8 cellular contexts compared by ENCODE assay signal in genomic region chr16:23557779-23558330, GRCh38. TPM values are rescaled to one million over a fixed set of nuclear protein-coding genes. Genes with fewer than 3 reads are reported as not detected.
DNase-seq lines count a peak whose midpoint lies in the region; ATAC-seq, FAIRE-seq and TF ChIP-seq lines count a peak whose summit lies in the region.

No MANE protein-coding gene starts in this region.

- H3K9ac ChIP-seq in endothelial cell of umbilical vein (replicated peaks; ENCODE audit: extremely low read depth, insufficient read depth, low read length) (peak overlapping the region; percentile 87), mucosa of stomach (ENCODE audit: low read length) (peak overlapping the region; percentile 71)

- POLR2A ChIA-PET in endothelial cell of umbilical vein (lab: Charles Lee): interaction anchor here (0.9 to 1.2 kb wide), 2 partner anchors 17 to 66 kb away, joined by 4 to 5 read pairs; no protein-coding TSS in a partner anchor

- H3K36me3 ChIP-seq in endothelial cell of umbilical vein (ENCODE audit: control insufficient read depth in 2 of 2, extremely low read depth in 1 of 2, insufficient read depth in 2 of 2, low read length in 2 of 2): peaks cover 10 to 12% of the 10 kb centered on the region in 2 experiments
- peaks cover 7% of the 10 kb centered on the region for H3K36me3 ChIP-seq in mucosa of stomach (ENCODE audit: control insufficient read depth, insufficient read depth, low read length)
- H3K36me3 ChIP-seq in upper lobe of left lung: peaks cover 8 to 45% (median 24%) of the 10 kb centered on the region in 4 donors

- H3K79me2 ChIP-seq in endothelial cell of umbilical vein (ENCODE audit: control insufficient read depth, insufficient read depth, low read length): peaks cover 30% of the 10 kb centered on the region

- ATAC-seq in HG03025 (IDR thresholded peaks at IDR 0.05; ENCODE audit: low FRiP score, unreplicated experiment): peak; percentile 2
- ATAC-seq in upper lobe of left lung (ENCODE audit: low FRiP score in 2 of 2): peak in 1 of 2 donors; percentile 41

- H3K9me3 ChIP-seq in endothelial cell of umbilical vein (replicated peaks; ENCODE audit: control insufficient read depth, insufficient read depth, low read length) (no peaks in the 10 kb centered on the region), mucosa of stomach (ENCODE audit: control insufficient read depth, low read length) (no peaks in the 10 kb centered on the region), upper lobe of left lung (no peaks in the 10 kb centered on the region)

- TF ChIP-seq POLR2A in GM12891 (IDR thresholded peaks at IDR 0.05; ENCODE audit: low read depth, low read length) (no peak), endothelial cell of umbilical vein (IDR thresholded peaks at IDR 0.05; ENCODE audit: low read depth, low read length) (no peak), upper lobe of left lung (IDR thresholded peaks at IDR 0.05) (peak in 1 of 4 donors; percentile 33)

- H3K4me3 ChIP-seq in endothelial cell of umbilical vein (replicated peaks in 1 of 3; ENCODE audit: insufficient read depth in 1 of 3, low read depth in 1 of 3, low read length in 3 of 3): peak overlapping the region; percentile 74 to 92 (median 86)
- peak overlapping the region; percentile 48 for H3K4me3 ChIP-seq in mucosa of stomach (ENCODE audit: low read length)
- H3K4me3 ChIP-seq in upper lobe of left lung: peak overlapping the region; percentile 81 to 91 (median 84)

- peak overlapping the region; percentile 83 for H2AFZ ChIP-seq in endothelial cell of umbilical vein (ENCODE audit: low read depth, low read length)

- intact Hi-C loops in endothelial cell of umbilical vein (cut with micrococcal nuclease): loop anchor here (1.0 to 2.0 kb wide), 12 partner anchors 38 to 981 kb away; partner anchors contain the start of genes COG7, DCTN5, GGA2 and NDUFAB1

- H3K9me1 ChIP-seq in endothelial cell of umbilical vein (replicated peaks; ENCODE audit: control insufficient read depth, extremely low read depth, insufficient read depth, low read length): no peaks in the 10 kb centered on the region

- H3K27me3 ChIP-seq in endothelial cell of umbilical vein (ENCODE audit: control insufficient read depth in 2 of 2, insufficient read depth in 2 of 2, low read length in 2 of 2): no peaks in the 10 kb centered on the region
- no peaks in the 10 kb centered on the region for H3K27me3 ChIP-seq in mucosa of stomach (ENCODE audit: control insufficient read depth, insufficient read depth, low read length)
- no peaks in the 10 kb centered on the region for H3K27me3 ChIP-seq in upper lobe of left lung

- CTCF ChIA-PET in endothelial cell of umbilical vein (lab: Charles Lee): interaction anchor here (0.8 to 1.6 kb wide), 14 partner anchors 12 to 170 kb away, joined by 3 to 11 read pairs (median 5); partner anchors contain the start of genes DCTN5 and PALB2

- peak; percentile 20 for DNase-seq in GM12891 (ENCODE audit: insufficient read length, low spot score)
- DNase-seq in endothelial cell of umbilical vein (ENCODE audit: low read depth, low spot score): no peak
- peak; percentile 21 to 92 for DNase-seq in upper lobe of left lung
- no peak for DNase-seq in NCI-H1694 treated with DMSO at 0.1 percent for 48 hours (lab: John Stamatoyannopoulos, UW)
- DNase-seq in NCI-H1436 (lab: John Stamatoyannopoulos, UW): no peak

- BruUV-seq in endothelial cell of umbilical vein (replicated peaks; lab: Mats Ljungman, UMichigan): no TSS peak

- dilution Hi-C loops in endothelial cell of umbilical vein (cut with MboI; ENCODE audit: extremely low pct_ligation_motif_present, low sequenced_read_pairs): no loop called here

- WGBS in upper lobe of left lung, 2 donors: 0 to 1% methylated on average over 1 to 33 of the region's 56 CpGs

- peak overlapping the region; percentile 91 for H3K4me2 ChIP-seq in endothelial cell of umbilical vein (ENCODE audit: insufficient read depth, low read length)

- H3K4me1 ChIP-seq in endothelial cell of umbilical vein (ENCODE audit: control insufficient read depth, extremely low read depth, insufficient read depth, low read length): peaks cover 12% of the 10 kb centered on the region
- peaks cover 13% of the 10 kb centered on the region for H3K4me1 ChIP-seq in mucosa of stomach (ENCODE audit: control insufficient read depth, insufficient read depth, low read length)
- peaks cover 19 to 44% (median 24%) of the 10 kb centered on the region in 4 donors for H3K4me1 ChIP-seq in upper lobe of left lung

- TF ChIP-seq CTCF in VCaP (conservative IDR thresholded peaks at IDR 0.05) (no peak), endothelial cell of umbilical vein (IDR thresholded peaks at IDR 0.05; ENCODE audit: extremely low read depth in 1 of 2, insufficient read depth in 1 of 2, low read depth in 1 of 2, low read length in 2 of 2) (no peak), upper lobe of left lung (IDR thresholded peaks at IDR 0.05) (no peak)

- FAIRE-seq in GM12891 (lab: Jason Lieb, UNC) (no peak), endothelial cell of umbilical vein (lab: Jason Lieb, UNC) (no peak)

- no peak for TF ChIP-seq EP300 in upper lobe of left lung (IDR thresholded peaks at IDR 0.05)

- H3K27ac ChIP-seq in VCaP (peak overlapping the region; percentile 77), endothelial cell of umbilical vein (ENCODE audit: insufficient read depth, low read depth, low read length) (peak overlapping the region; percentile 74), upper lobe of left lung (peak overlapping the region; percentile 83 to 92 (median 88))

- no peaks in the 10 kb centered on the region for H4K20me1 ChIP-seq in endothelial cell of umbilical vein (replicated peaks; ENCODE audit: control insufficient read depth, extremely low read depth, insufficient read depth, low read length)

TF ChIP-seq in GM12891, 5 proteins besides CTCF, POLR2A, EP300 and RAD21 (continues in another document):
- TF ChIP-seq TAF1 (IDR thresholded peaks at IDR 0.05; ENCODE audit: low read depth, low read length): no peak
- TF ChIP-seq SPI1 (IDR thresholded peaks at IDR 0.05; ENCODE audit: low read depth, low read length): no peak
- no peak for TF ChIP-seq POU2F2 (IDR thresholded peaks at IDR 0.05; ENCODE audit: low read depth, low read length)
- TF ChIP-seq POLR2AphosphoS5 (IDR thresholded peaks at IDR 0.05; ENCODE audit: low read depth, low read length): no peak

TF ChIP-seq in endothelial cell of umbilical vein, 7 proteins besides CTCF, POLR2A, EP300 and RAD21 (continues in another document):
- TF ChIP-seq EZH2 (IDR thresholded peaks at IDR 0.05; ENCODE audit: borderline replicate concordance, low read depth, low read length, severe bottlenecking): no peak
- no peak for TF ChIP-seq MAX (IDR thresholded peaks at IDR 0.05; ENCODE audit: insufficient read depth, insufficient read length)

RNA-seq across cellular contexts. Expression of gene UBFD1, which starts 0.3 kb away (rescaled TPM):
- 18.7 TPM for polyA plus RNA-seq in GM12891 (2012; ENCODE audit: low read depth, missing spikeins)
- total RNA-seq in endothelial cell of umbilical vein: 64.8 and 69.9 TPM in 2 replicates
- 47.4 and 50.0 TPM in 2 replicates for polyA plus RNA-seq in endothelial cell of umbilical vein
- polyA plus RNA-seq in endothelial cell of umbilical vein (2011; cell fraction: cytosol; rRNA removed): 44.6 and 45.5 TPM in 2 replicates
- 69.0 and 89.8 TPM in 2 replicates for polyA plus RNA-seq in endothelial cell of umbilical vein (2011; cell fraction: nucleus; rRNA removed)
- 38.3 and 39.9 TPM in 2 replicates for polyA plus RNA-seq in endothelial cell of umbilical vein (2012)
- 49.9 and 55.4 TPM in 2 replicates for polyA minus RNA-seq in endothelial cell of umbilical vein
- polyA minus RNA-seq in endothelial cell of umbilical vein (2011; cell fraction: cytosol; rRNA and poly(A)+ RNA removed): 24.6 TPM
- 62.5 and 77.7 TPM in 2 replicates for polyA minus RNA-seq in endothelial cell of umbilical vein (2011; cell fraction: nucleus; rRNA and poly(A)+ RNA removed)
- 100 to 1,000 TPM in 1 of 6 donors, 10 to 100 TPM in 5; 30.2 to 145 (median 62.8) TPM for total RNA-seq in upper lobe of left lung

RNA-seq across cellular contexts. Expression of gene EARS2, which starts 0.7 kb away (rescaled TPM):
- 16.2 TPM for polyA plus RNA-seq in GM12891 (2012; ENCODE audit: low read depth, missing spikeins)
- total RNA-seq in endothelial cell of umbilical vein (10.9 and 14.7 TPM in 2 replicates), upper lobe of left lung (10 to 100 TPM; 11.5 to 38.8 (median 15.9) TPM)
- 21.6 and 32.1 TPM in 2 replicates for polyA plus RNA-seq in endothelial cell of umbilical vein
- polyA plus RNA-seq in endothelial cell of umbilical vein (2011; cell fraction: cytosol; rRNA removed): 11.7 and 18.4 TPM in 2 replicates
- polyA plus RNA-seq in endothelial cell of umbilical vein (2011; cell fraction: nucleus; rRNA removed): 19.7 and 20.9 TPM in 2 replicates
- 14.5 and 14.9 TPM in 2 replicates for polyA plus RNA-seq in endothelial cell of umbilical vein (2012)
- 48.6 and 55.3 TPM in 2 replicates for polyA minus RNA-seq in endothelial cell of umbilical vein
- 30.0 TPM for polyA minus RNA-seq in endothelial cell of umbilical vein (2011; cell fraction: cytosol; rRNA and poly(A)+ RNA removed)
- polyA minus RNA-seq in endothelial cell of umbilical vein (2011; cell fraction: nucleus; rRNA and poly(A)+ RNA removed): 29.8 and 30.9 TPM in 2 replicates

RNA-seq across cellular contexts. Expression of gene NDUFAB1, which starts 38.3 kb away (rescaled TPM):
- 180 TPM for polyA plus RNA-seq in GM12891 (2012; ENCODE audit: low read depth, missing spikeins)
- 109 and 112 TPM in 2 replicates for total RNA-seq in endothelial cell of umbilical vein
- polyA plus RNA-seq in endothelial cell of umbilical vein: 212 and 228 TPM in 2 replicates
- 154 and 163 TPM in 2 replicates for polyA plus RNA-seq in endothelial cell of umbilical vein (2011; cell fraction: cytosol; rRNA removed)
- polyA plus RNA-seq in endothelial cell of umbilical vein (2011; cell fraction: nucleus; rRNA removed): 53.8 and 66.2 TPM in 2 replicates
- polyA plus RNA-seq in endothelial cell of umbilical vein (2012): 146 and 192 TPM in 2 replicates
- 34.1 and 38.3 TPM in 2 replicates for polyA minus RNA-seq in endothelial cell of umbilical vein
- polyA minus RNA-seq in endothelial cell of umbilical vein (2011; cell fraction: cytosol; rRNA and poly(A)+ RNA removed): 83.5 TPM
- polyA minus RNA-seq in endothelial cell of umbilical vein (2011; cell fraction: nucleus; rRNA and poly(A)+ RNA removed): 10.8 and 11.4 TPM in 2 replicates
- total RNA-seq in upper lobe of left lung: 10 to 100 TPM; 21.0 to 69.2 (median 44.3) TPM

RNA-seq across cellular contexts. Expression of gene GGA2, which starts 47.6 kb away (rescaled TPM):
- polyA plus RNA-seq in GM12891 (2012; ENCODE audit: low read depth, missing spikeins): 65.5 TPM
- total RNA-seq in endothelial cell of umbilical vein (67.5 and 73.1 TPM in 2 replicates), upper lobe of left lung (100 to 1,000 TPM in 5 of 6 donors, 10 to 100 TPM in 1; 84.4 to 197 (median 164) TPM)
- polyA plus RNA-seq in endothelial cell of umbilical vein: 32.9 and 33.3 TPM in 2 replicates
- polyA plus RNA-seq in endothelial cell of umbilical vein (2011; cell fraction: cytosol; rRNA removed): 21.5 and 25.8 TPM in 2 replicates
- polyA plus RNA-seq in endothelial cell of umbilical vein (2011; cell fraction: nucleus; rRNA removed): 122 and 137 TPM in 2 replicates
- polyA plus RNA-seq in endothelial cell of umbilical vein (2012): 30.7 and 37.3 TPM in 2 replicates
- polyA minus RNA-seq in endothelial cell of umbilical vein: 78.1 and 86.9 TPM in 2 replicates
- 29.2 TPM for polyA minus RNA-seq in endothelial cell of umbilical vein (2011; cell fraction: cytosol; rRNA and poly(A)+ RNA removed)
- polyA minus RNA-seq in endothelial cell of umbilical vein (2011; cell fraction: nucleus; rRNA and poly(A)+ RNA removed): 51.8 and 68.2 TPM in 2 replicates

Comparison
In these comparisons a context has a peak if more than half of its experiments do, and no peak if none do; other contexts are left out.
1. DNase-seq: peak in GM12891 (single experiment) and upper lobe of left lung (2 of 2); none in endothelial cell of umbilical vein (single experiment), NCI-H1694 treated with DMSO at 0.1 percent for 48 hours (single experiment) and NCI-H1436 (single experiment).
2. Peak in every context shown above with its lines, with median percentiles within 50 percentile points of each other: H3K27ac ChIP-seq and H3K4me3 ChIP-seq.